In genomic region chr12:116184766-116185165, GRCh38 we compare ENCODE assay signal across 17 cellular contexts.
"Had no signal": no experiment of that assay in that cellular context is flagged by ENCODE, and none has a peak within 500 bp of the region (broad histone marks: within the 10 kb centered on the region; RNA-seq: fewer than 3 reads in every experiment).

No MANE protein-coding gene starts in this region.

- H3K9me3 ChIP-seq: heart left ventricle, sigmoid colon had no signal

- ATAC-seq: heart left ventricle, left colon had no signal

- H2AFZ ChIP-seq: parathyroid adenoma had no signal

- DNase-seq: activated CD4-positive, alpha-beta T cell treated with anti-CD3 and anti-CD28 coated beads, Interleukin-2, amount 10 ng/mL, durations not matched to agents 24 days and 14 days; activated CD4-positive, CD25-positive, alpha-beta regulatory T cell; activated effector memory CD4-positive, alpha-beta T cell treated with Interleukin-2 at 50 U/mL for 16 hours; activated naive CD4-positive, alpha-beta T cell treated with anti-CD3 and anti-CD28 coated beads, Interleukin-2, amount 50 U/mL, for 16 hours; activated T-cell treated with anti-CD3 and anti-CD28 coated beads, Interleukin-2, amount 50 U/mL, for 1 hour; amygdala; central memory CD4-positive, alpha-beta T cell; cortex of kidney; effector CD8-positive, alpha-beta T cell; heart left ventricle; left colon; sigmoid colon; stimulated activated CD4-positive, alpha-beta T cell treated with anti-CD3 and anti-CD28 coated beads, Interleukin-12 subunit alpha, Interleukin-12 subunit beta, amount 100 ng/mL, for 4 hours; stimulated activated CD4-positive, alpha-beta T cell treated with anti-CD3 and anti-CD28 coated beads, Interleukin-2, amount 100 ng/mL, for 24 hours had no signal

- H3K27me3 Mint-ChIP-seq: activated CD4-positive, alpha-beta T cell treated with anti-CD3 and anti-CD28 coated beads, Interleukin-2, amount 10 ng/mL, durations not matched to agents 24 days and 14 days; brain had no signal

- H3K27me3 ChIP-seq: heart left ventricle, sigmoid colon had no signal

- H3K4me3 ChIP-seq: heart left ventricle, lung, sigmoid colon had no signal

- H3K27ac ChIP-seq: heart left ventricle, parathyroid adenoma, sigmoid colon had no signal

- H3K36me3 Mint-ChIP-seq: brain had no signal

- H3K27ac Mint-ChIP-seq: activated CD4-positive, alpha-beta T cell treated with anti-CD3 and anti-CD28 coated beads, Interleukin-2, amount 10 ng/mL, durations not matched to agents 24 days and 14 days had no signal

- H3K4me3 Mint-ChIP-seq: activated CD4-positive, alpha-beta T cell treated with anti-CD3 and anti-CD28 coated beads, Interleukin-2, amount 10 ng/mL, durations not matched to agents 24 days and 14 days had no signal

- H3K36me3 ChIP-seq: heart left ventricle, sigmoid colon had no signal

- H3K9ac ChIP-seq: parathyroid adenoma had no signal

- H3K9me3 Mint-ChIP-seq: activated CD4-positive, alpha-beta T cell treated with anti-CD3 and anti-CD28 coated beads, Interleukin-2, amount 10 ng/mL, durations not matched to agents 24 days and 14 days; brain had no signal
